19 cellular contexts compared by ENCODE assay signal in genomic region chr1:232139444-232139843, GRCh38.
"Had no signal": no experiment of that assay in that cellular context is flagged by ENCODE, and none has a peak within 500 bp of the region (broad histone marks: within the 10 kb centered on the region; RNA-seq: fewer than 3 reads in every experiment).

No MANE protein-coding gene starts in this region.

- H3K36me3 ChIP-seq: esophagus muscularis mucosa, gastroesophageal sphincter, heart left ventricle, left lung, lower lobe of right lung had no signal

- H3K79me2 ChIP-seq: hepatocyte had no signal

- H3K4me1 ChIP-seq: left lung had no signal

- H3K4me2 ChIP-seq: hepatocyte had no signal

- DNase-seq: dermis blood vessel endothelial cell; dorsolateral prefrontal cortex; effector CD4-positive, alpha-beta T cell; effector memory CD4-positive, alpha-beta T cell; foreskin keratinocyte; heart left ventricle; hypothalamus; left cardiac atrium; left lung; left ventricle myocardium superior; lower lobe of right lung; mesenchymal stem cell; mucosa of descending colon; naive B cell had no signal

- H3K27me3 Mint-ChIP-seq: naive B cell had no signal

- H3K4me3 ChIP-seq: coronary artery, dorsolateral prefrontal cortex, esophagus muscularis mucosa, gastroesophageal sphincter, heart left ventricle, hepatocyte, left lung, lower lobe of right lung, mucosa of descending colon had no signal

- H3K4me1 Mint-ChIP-seq: mesothelial cell of epicardium, naive B cell had no signal

- H3K27me3 ChIP-seq: dorsolateral prefrontal cortex, esophagus muscularis mucosa, foreskin keratinocyte, gastroesophageal sphincter, heart left ventricle, hepatocyte, left lung had no signal

- H3K4me3 Mint-ChIP-seq: mesothelial cell of epicardium, naive B cell had no signal

- H2AFZ ChIP-seq: hepatocyte had no signal

- H3K27ac ChIP-seq: coronary artery, dorsolateral prefrontal cortex, esophagus muscularis mucosa, foreskin keratinocyte, gastroesophageal sphincter, heart left ventricle, hepatocyte, left lung, lower lobe of right lung had no signal

- H3K9me3 ChIP-seq: mucosa of descending colon had no signal

- ATAC-seq: foreskin keratinocyte, gastroesophageal sphincter, heart left ventricle, left cardiac atrium, left lung, left ventricle myocardium superior, lower lobe of right lung, mucosa of descending colon had no signal

- H3K27ac Mint-ChIP-seq: mesothelial cell of epicardium, naive B cell had no signal
